6 cellular contexts compared by ENCODE assay signal in genomic region chr20:17295991-17296390, GRCh38.
"Had no signal": no experiment of that assay in that cellular context is flagged by ENCODE, and none has a peak within 500 bp of the region (broad histone marks: within the 10 kb centered on the region; RNA-seq: fewer than 3 reads in every experiment).

No MANE protein-coding gene starts in this region.

- DNase-seq: GM23248, GOT3, H7, HCEC 1CT had no signal

- H3K27me3 Mint-ChIP-seq: IgD-negative memory B cell had no signal

- H3K4me3 Mint-ChIP-seq: IgD-negative memory B cell had no signal

- H3K27ac Mint-ChIP-seq: IgD-negative memory B cell had no signal

- ATAC-seq: HepG2 had no signal

- H3K4me1 Mint-ChIP-seq: IgD-negative memory B cell had no signal
